15 cellular contexts compared by ENCODE assay signal in genomic region chr1:219039018-219039740, GRCh38.
A peak's percentile ranks its signal among the peaks of the same experiment; 100 is the strongest.
DNase-seq lines count a peak whose midpoint lies in the region; ATAC-seq and TF ChIP-seq lines count a peak whose summit lies in the region.
"Had no signal": no experiment of that assay in that cellular context is flagged by ENCODE, and none has a peak within 500 bp of the region (broad histone marks: within the 10 kb centered on the region; RNA-seq: fewer than 3 reads in every experiment).

No MANE protein-coding gene starts in this region.

- H3K36me3 ChIP-seq in cardiac muscle cell, result no peaks in the 10 kb centered on the region
- no peaks in the 10 kb centered on the region for H3K36me3 ChIP-seq in lower lobe of right lung
- H3K36me3 ChIP-seq: HAP-1 had no signal

- H3K4me1 ChIP-seq in cardiac muscle cell (ENCODE audit: low read depth), result peaks cover 19% of the 10 kb centered on the region
- H3K4me1 ChIP-seq in lower lobe of right lung, result no peaks in the 10 kb centered on the region

- ATAC-seq in left cardiac atrium (no peak), lower lobe of right lung (peak; percentile 32 to 78), sciatic nerve (peak; percentile 28), GM21528 (IDR thresholded peaks at IDR 0.05; ENCODE audit: low FRiP score, unreplicated experiment) (no peak), HG03139 (IDR thresholded peaks at IDR 0.05; ENCODE audit: unreplicated experiment) (no peak)
- ATAC-seq: HepG2 had no signal

- intact Hi-C loops in left cardiac atrium (cut with DNase I) (no loop called here), lower lobe of right lung (cut with DNase I) (no loop called here), sciatic nerve (cut with DNase I) (no loop called here)

- peak in 1 of 2 donors; percentile 59 for DNase-seq in cardiac muscle cell (ENCODE audit: low read depth in 1 of 2, low spot score in 1 of 2)
- no peak for DNase-seq in left cardiac atrium
- DNase-seq in lower lobe of right lung, result no peak
- DNase-seq in sciatic nerve (ENCODE audit: low spot score), result no peak
- DNase-seq in SHP77 (lab: John Stamatoyannopoulos, UW), result no peak
- DNase-seq: C1 segment of cervical spinal cord; Calu3; CD4-positive, alpha-beta T cell; DMS 273 treated with DMSO at 0.1 percent for 48 hours; DMS79 treated with DMSO at 0.1 percent for 48 hours; EL had no signal

- H3K4me3 ChIP-seq in cardiac muscle cell (no peak overlapping the region), lower lobe of right lung (no peak overlapping the region)
- H3K4me3 ChIP-seq: HAP-1 had no signal

- H3K27me3 ChIP-seq in cardiac muscle cell, result no peaks in the 10 kb centered on the region
- no peaks in the 10 kb centered on the region for H3K27me3 ChIP-seq in lower lobe of right lung (ENCODE audit: low read depth)

- no peaks in the 10 kb centered on the region for H3K9me3 ChIP-seq in cardiac muscle cell (ENCODE audit: low read depth)
- H3K9me3 ChIP-seq in lower lobe of right lung, result no peaks in the 10 kb centered on the region
- H3K9me3 ChIP-seq: HAP-1 had no signal

- TF ChIP-seq CTCF in cardiac muscle cell (IDR thresholded peaks at IDR 0.05; ENCODE audit: low read depth, low read length) (no peak), lower lobe of right lung (IDR thresholded peaks at IDR 0.05) (no peak)

- H3K27ac ChIP-seq in cardiac muscle cell (peak overlapping the region; percentile 72), lower lobe of right lung (no peak overlapping the region)

Comparison
In these comparisons a context has a peak if more than half of its experiments do, and no peak if none do; other contexts are left out.
1. ATAC-seq: peak in lower lobe of right lung (2 of 2) and sciatic nerve (single experiment); none in left cardiac atrium (0 of 2), GM21528 (single experiment) and HG03139 (single experiment).